19 cellular contexts compared by ENCODE assay signal in genomic region chr7:46024263-46024916, GRCh38.
"Had no signal": no experiment of that assay in that cellular context is flagged by ENCODE, and none has a peak within 500 bp of the region (broad histone marks: within the 10 kb centered on the region; RNA-seq: fewer than 3 reads in every experiment).

No MANE protein-coding gene starts in this region.

- H3K4me3 ChIP-seq: colonic mucosa, hepatocyte, lower lobe of right lung had no signal

- H3K27me3 Mint-ChIP-seq: activated B cell treated with CpG ODN at 0.5 μM for 24 hours; activated CD4-positive, alpha-beta T cell treated with anti-CD3 and anti-CD28 coated beads, Interleukin-2, amount 10 ng/mL, durations not matched to agents 24 days and 14 days; activated T-helper 17 cell treated with anti-CD3 and anti-CD28 coated beads, Interleukin-2, amount 50 U/mL, for 72 hours; stimulated activated naive CD8-positive, alpha-beta T cell treated with anti-CD3 and anti-CD28 coated beads, Interleukin-15, Interleukin-2, amounts not matched to agents 100 ng/mL and 50 ng/mL, for 24 hours; T-helper 17 cell had no signal

- ATAC-seq: activated T-helper 17 cell treated with anti-CD3 and anti-CD28 coated beads, Interleukin-2, amount 50 U/mL, for 72 hours; lower lobe of right lung; naive thymus-derived CD4-positive, alpha-beta T cell; right cardiac atrium; T-helper 17 cell had no signal

- H3K36me3 ChIP-seq: colonic mucosa, lower lobe of right lung had no signal

- H3K9me3 Mint-ChIP-seq: activated B cell treated with CpG ODN at 0.5 μM for 24 hours; activated CD4-positive, alpha-beta T cell treated with anti-CD3 and anti-CD28 coated beads, Interleukin-2, amount 10 ng/mL, durations not matched to agents 24 days and 14 days; stimulated activated naive CD8-positive, alpha-beta T cell treated with anti-CD3 and anti-CD28 coated beads, Interleukin-15, Interleukin-2, amounts not matched to agents 100 ng/mL and 50 ng/mL, for 24 hours had no signal

- DNase-seq: activated B cell treated with CpG ODN at 0.5 μM for 24 hours; activated CD4-positive, alpha-beta T cell treated with anti-CD3 and anti-CD28 coated beads, Interleukin-2, amount 10 ng/mL, durations not matched to agents 24 days and 14 days; activated naive CD4-positive, alpha-beta T cell treated with anti-CD3 and anti-CD28 coated beads for 36 hours; caudate nucleus; colonic mucosa; effector CD4-positive, alpha-beta T cell; lower lobe of right lung; midbrain; naive thymus-derived CD4-positive, alpha-beta T cell; posterior cingulate gyrus; right cardiac atrium; stimulated activated CD4-positive, alpha-beta T cell treated with anti-CD3 and anti-CD28 coated beads, Interleukin-4, amount 100 ng/mL, for 24 hours; T-helper 17 cell had no signal

- H3K27me3 ChIP-seq: colonic mucosa, hepatocyte had no signal

- H3K4me3 Mint-ChIP-seq: activated B cell treated with CpG ODN at 0.5 μM for 24 hours; activated CD4-positive, alpha-beta T cell treated with anti-CD3 and anti-CD28 coated beads, Interleukin-2, amount 10 ng/mL, durations not matched to agents 24 days and 14 days; activated naive CD4-positive, alpha-beta T cell treated with anti-CD3 and anti-CD28 coated beads for 36 hours; activated T-helper 17 cell treated with anti-CD3 and anti-CD28 coated beads, Interleukin-2, amount 50 U/mL, for 72 hours; naive thymus-derived CD4-positive, alpha-beta T cell; stimulated activated naive CD8-positive, alpha-beta T cell treated with anti-CD3 and anti-CD28 coated beads, Interleukin-15, Interleukin-2, amounts not matched to agents 100 ng/mL and 50 ng/mL, for 24 hours; T-helper 17 cell had no signal

- H3K36me3 Mint-ChIP-seq: naive thymus-derived CD4-positive, alpha-beta T cell had no signal

- H3K4me1 Mint-ChIP-seq: activated B cell treated with CpG ODN at 0.5 μM for 24 hours; activated CD4-positive, alpha-beta T cell treated with anti-CD3 and anti-CD28 coated beads, Interleukin-2, amount 10 ng/mL, durations not matched to agents 24 days and 14 days; activated T-helper 17 cell treated with anti-CD3 and anti-CD28 coated beads, Interleukin-2, amount 50 U/mL, for 72 hours; T-helper 17 cell had no signal

- H3K9me3 ChIP-seq: colonic mucosa, lower lobe of right lung had no signal

- H3K4me1 ChIP-seq: colonic mucosa, lower lobe of right lung had no signal

- H3K27ac Mint-ChIP-seq: activated B cell treated with CpG ODN at 0.5 μM for 24 hours; activated CD4-positive, alpha-beta T cell treated with anti-CD3 and anti-CD28 coated beads, Interleukin-2, amount 10 ng/mL, durations not matched to agents 24 days and 14 days; activated naive CD4-positive, alpha-beta T cell treated with anti-CD3 and anti-CD28 coated beads for 36 hours; activated T-helper 17 cell treated with anti-CD3 and anti-CD28 coated beads, Interleukin-2, amount 50 U/mL, for 72 hours; naive thymus-derived CD4-positive, alpha-beta T cell; stimulated activated naive CD8-positive, alpha-beta T cell treated with anti-CD3 and anti-CD28 coated beads, Interleukin-15, Interleukin-2, amounts not matched to agents 100 ng/mL and 50 ng/mL, for 24 hours; T-helper 17 cell had no signal

- H3K27ac ChIP-seq: colonic mucosa, hepatocyte, lower lobe of right lung had no signal

- FAIRE-seq: endothelial cell of umbilical vein, TTC549, urothelium cell line had no signal
